Comparison of ENCODE assay signal across 8 cellular contexts in genomic region chr22:41482319-41482935, GRCh38. TPM values are rescaled to one million over a fixed set of nuclear protein-coding genes. Genes with fewer than 3 reads are reported as not detected.
DNase-seq lines count a peak whose midpoint lies in the region; ATAC-seq and TF ChIP-seq lines count a peak whose summit lies in the region.

No MANE protein-coding gene starts in this region.

- 50 to 71% methylated on average over 1 to 2 of the region's 2 CpGs for WGBS in thyroid gland, 2 donors

- H3K27me3 Mint-ChIP-seq in activated naive CD8-positive, alpha-beta T cell: no peaks in the 10 kb centered on the region
- no peaks in the 10 kb centered on the region for H3K27me3 Mint-ChIP-seq in activated naive CD8-positive, alpha-beta T cell treated with anti-CD3 and anti-CD28 coated beads for 36 hours
- H3K27me3 Mint-ChIP-seq in activated CD8-positive, alpha-beta T cell treated with anti-CD3 and anti-CD28 coated beads for 36 hours: no peaks in the 10 kb centered on the region

- no peak for TF ChIP-seq CTCF in activated CD8-positive, alpha-beta T cell treated with anti-CD3 and anti-CD28 coated beads for 36 hours (IDR thresholded peaks at IDR 0.05)
- no peak for TF ChIP-seq CTCF in thyroid gland (IDR thresholded peaks at IDR 0.05)

- no peaks in the 10 kb centered on the region for H3K9me3 ChIP-seq in thyroid gland

- peak overlapping the region; percentile 32 for H3K4me3 Mint-ChIP-seq in activated naive CD8-positive, alpha-beta T cell
- H3K4me3 Mint-ChIP-seq in activated naive CD8-positive, alpha-beta T cell treated with anti-CD3 and anti-CD28 coated beads for 36 hours: no peak overlapping the region
- no peak overlapping the region for H3K4me3 Mint-ChIP-seq in activated CD8-positive, alpha-beta T cell treated with anti-CD3 and anti-CD28 coated beads for 36 hours

- peak overlapping the region; percentile 34 for H3K27ac Mint-ChIP-seq in activated naive CD8-positive, alpha-beta T cell
- no peak overlapping the region for H3K27ac Mint-ChIP-seq in activated naive CD8-positive, alpha-beta T cell treated with anti-CD3 and anti-CD28 coated beads for 36 hours
- H3K27ac Mint-ChIP-seq in activated CD8-positive, alpha-beta T cell treated with anti-CD3 and anti-CD28 coated beads for 36 hours: peak overlapping the region; percentile 7

- H3K4me1 ChIP-seq in thyroid gland: peaks cover 17 to 48% of the 10 kb centered on the region in 2 donors

- CTCF ChIA-PET in activated CD8-positive, alpha-beta T cell treated with anti-CD3 and anti-CD28 coated beads for 36 hours (lab: Charles Lee): interaction anchor here (0.9 to 1.6 kb wide), 2 partner anchors 43 to 79 kb away, joined by 3 to 5 read pairs; no protein-coding TSS in a partner anchor

- no peaks in the 10 kb centered on the region for H3K36me3 ChIP-seq in thyroid gland

- H3K27me3 ChIP-seq in thyroid gland: no peaks in the 10 kb centered on the region

- no peak for DNase-seq in activated naive CD8-positive, alpha-beta T cell treated with anti-CD3 and anti-CD28 coated beads for 36 hours
- DNase-seq in activated CD8-positive, alpha-beta T cell treated with anti-CD3 and anti-CD28 coated beads for 36 hours: peak; percentile 12
- DNase-seq in iPS-NIHi11 (ENCODE audit: low spot score) (peak; percentile 27), thyroid gland (no peak), DMS 273 (lab: John Stamatoyannopoulos, UW; ENCODE audit: unreplicated experiment) (no peak)

- H3K4me1 Mint-ChIP-seq in activated naive CD8-positive, alpha-beta T cell (ENCODE audit: low read depth): peaks cover 37% of the 10 kb centered on the region
- peaks cover 34% of the 10 kb centered on the region for H3K4me1 Mint-ChIP-seq in activated naive CD8-positive, alpha-beta T cell treated with anti-CD3 and anti-CD28 coated beads for 36 hours
- peaks cover 46% of the 10 kb centered on the region for H3K4me1 Mint-ChIP-seq in activated CD8-positive, alpha-beta T cell treated with anti-CD3 and anti-CD28 coated beads for 36 hours (ENCODE audit: low read depth)

- no peaks in the 10 kb centered on the region for H3K36me3 Mint-ChIP-seq in activated naive CD8-positive, alpha-beta T cell
- H3K36me3 Mint-ChIP-seq in activated naive CD8-positive, alpha-beta T cell treated with anti-CD3 and anti-CD28 coated beads for 36 hours: peaks cover 2% of the 10 kb centered on the region
- peaks cover 3% of the 10 kb centered on the region for H3K36me3 Mint-ChIP-seq in activated CD8-positive, alpha-beta T cell treated with anti-CD3 and anti-CD28 coated beads for 36 hours (ENCODE audit: low read depth)

- intact Hi-C loops in activated CD8-positive, alpha-beta T cell treated with anti-CD3 and anti-CD28 coated beads for 36 hours (cut with micrococcal nuclease): no loop called here
- intact Hi-C loops in thyroid gland (cut with DNase I): no loop called here

- TF ChIP-seq POLR2A in thyroid gland (IDR thresholded peaks at IDR 0.05): no peak

- peak; percentile 42 for ATAC-seq in activated CD8-positive, alpha-beta T cell treated with anti-CD3 and anti-CD28 coated beads for 36 hours
- ATAC-seq in HG02870 (IDR thresholded peaks at IDR 0.05; ENCODE audit: unreplicated experiment) (no peak), GM18873 (IDR thresholded peaks at IDR 0.05; ENCODE audit: low FRiP score, unreplicated experiment) (no peak)

- H3K27ac ChIP-seq in thyroid gland: peak overlapping the region; percentile 24 to 85 (median 70)

- no peaks in the 10 kb centered on the region for H3K9me3 Mint-ChIP-seq in activated naive CD8-positive, alpha-beta T cell (ENCODE audit: low read depth)
- no peaks in the 10 kb centered on the region for H3K9me3 Mint-ChIP-seq in activated naive CD8-positive, alpha-beta T cell treated with anti-CD3 and anti-CD28 coated beads for 36 hours
- no peaks in the 10 kb centered on the region for H3K9me3 Mint-ChIP-seq in activated CD8-positive, alpha-beta T cell treated with anti-CD3 and anti-CD28 coated beads for 36 hours

- POLR2A ChIA-PET in activated CD8-positive, alpha-beta T cell treated with anti-CD3 and anti-CD28 coated beads for 36 hours (lab: Charles Lee): interaction anchor here (1.0 to 1.6 kb wide), 2 partner anchors 11 to 36 kb away, joined by 3 to 6 read pairs; partner anchors contain the start of gene TOB2

- H3K4me3 ChIP-seq in thyroid gland (replicated peaks in 1 of 3): no peak overlapping the region

RNA-seq across cellular contexts. Expression of gene ACO2, which starts 13.5 kb away (rescaled TPM):
- total RNA-seq in activated naive CD8-positive, alpha-beta T cell treated with anti-CD3 and anti-CD28 coated beads for 36 hours: 100 to 1,000 TPM; 107 to 109 TPM
- 10 to 100 TPM; 96.5 to 97.7 TPM for total RNA-seq in activated CD8-positive, alpha-beta T cell treated with anti-CD3 and anti-CD28 coated beads for 36 hours
- total RNA-seq in thyroid gland: 100 to 1,000 TPM in 3 of 4 donors, 10 to 100 TPM in 1; 81.3 to 205 (median 135) TPM

RNA-seq across cellular contexts. Expression of gene PHF5A, which starts 13.9 kb away (rescaled TPM):
- 100 to 1,000 TPM; 114 to 117 TPM for total RNA-seq in activated naive CD8-positive, alpha-beta T cell treated with anti-CD3 and anti-CD28 coated beads for 36 hours
- total RNA-seq in activated CD8-positive, alpha-beta T cell treated with anti-CD3 and anti-CD28 coated beads for 36 hours: 10 to 100 TPM; 65.2 to 70.4 TPM
- 10 to 100 TPM; 22.4 to 58.3 (median 39.4) TPM for total RNA-seq in thyroid gland

RNA-seq across cellular contexts. Expression of gene TOB2, which starts 35.8 kb away (rescaled TPM):
- 10 to 100 TPM; 33.9 to 34.8 TPM for total RNA-seq in activated naive CD8-positive, alpha-beta T cell treated with anti-CD3 and anti-CD28 coated beads for 36 hours
- 10 to 100 TPM; 27.0 to 28.5 TPM for total RNA-seq in activated CD8-positive, alpha-beta T cell treated with anti-CD3 and anti-CD28 coated beads for 36 hours
- 100 to 1,000 TPM in 3 of 4 donors, 10 to 100 TPM in 1; 66.5 to 130 (median 115) TPM for total RNA-seq in thyroid gland

Comparison
In these comparisons a context has a peak if more than half of its experiments do, and no peak if none do; other contexts are left out.
1. DNase-seq: peak in activated CD8-positive, alpha-beta T cell treated with anti-CD3 and anti-CD28 coated beads for 36 hours (single experiment) and iPS-NIHi11 (single experiment); none in activated naive CD8-positive, alpha-beta T cell treated with anti-CD3 and anti-CD28 coated beads for 36 hours (single experiment), thyroid gland (0 of 2) and DMS 273 (single experiment).